In the genomic region with DNA sequence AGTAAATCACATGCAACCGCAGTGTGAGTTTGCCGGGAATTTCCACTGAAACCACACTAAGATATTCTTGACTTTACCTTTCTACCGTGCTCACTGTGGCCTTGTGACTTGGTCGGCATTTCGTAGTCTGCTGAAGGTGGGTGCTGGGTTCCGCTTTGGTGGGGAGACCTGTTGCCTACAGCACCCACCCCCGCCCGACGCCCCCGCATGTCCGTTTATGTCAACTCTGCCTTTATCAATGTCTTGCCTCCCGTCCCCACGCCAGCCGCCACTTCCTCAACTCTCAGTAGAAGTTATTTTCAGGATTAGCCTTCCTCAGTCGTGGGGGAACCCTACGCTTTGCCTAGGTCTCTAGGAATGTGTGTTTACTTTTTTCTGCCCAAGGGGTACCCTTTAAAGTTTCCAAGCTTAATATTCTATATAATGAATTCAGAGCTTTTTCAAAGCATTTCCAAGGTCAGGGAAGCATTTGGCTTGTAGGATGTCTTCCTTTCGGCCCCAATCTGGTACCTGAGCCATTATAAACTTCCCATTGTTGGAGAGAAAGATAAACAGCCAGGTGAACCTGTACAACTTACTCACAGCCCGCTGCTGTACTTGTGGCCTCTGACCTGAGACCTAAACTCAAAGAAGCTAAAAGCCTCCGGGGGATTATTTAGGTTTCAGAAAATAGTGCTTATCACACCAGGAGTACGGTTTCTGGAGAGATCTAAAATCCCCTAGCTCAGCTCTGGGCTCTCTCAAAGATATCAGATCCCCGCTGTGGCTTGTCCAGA, we compare ENCODE assay signal across 8 cellular contexts. TPM values are rescaled to one million over a fixed set of nuclear protein-coding genes. Genes with fewer than 3 reads are reported as not detected.
DNase-seq lines count a peak whose midpoint lies in the region; ATAC-seq and TF ChIP-seq lines count a peak whose summit lies in the region.

No MANE protein-coding gene starts in this region.

- peaks cover 7% of the 10 kb centered on the region for H3K27me3 Mint-ChIP-seq in stimulated activated naive CD8-positive, alpha-beta T cell treated with anti-CD3 and anti-CD28 coated beads, Interleukin-15, amount 100 ng/mL, for 72 hours
- H3K27me3 Mint-ChIP-seq in neural progenitor cell (ENCODE audit: insufficient read depth, low read depth), result no peaks in the 10 kb centered on the region

- H4K20me1 ChIP-seq in KMS-11 (ENCODE audit: insufficient read depth), result no peaks in the 10 kb centered on the region
- H4K20me1 ChIP-seq in neural progenitor cell (ENCODE audit: low read depth), result no peaks in the 10 kb centered on the region

- no peaks in the 10 kb centered on the region for H3K36me3 ChIP-seq in KMS-11 (ENCODE audit: insufficient read depth)
- no peaks in the 10 kb centered on the region for H3K36me3 ChIP-seq in mesendoderm (ENCODE audit: control insufficient read depth, insufficient read depth, low read length)
- no peaks in the 10 kb centered on the region for H3K36me3 ChIP-seq in sigmoid colon
- H3K36me3 ChIP-seq in neural progenitor cell, result no peaks in the 10 kb centered on the region

- no peaks in the 10 kb centered on the region for H3F3A ChIP-seq in neural progenitor cell (ENCODE audit: low read depth)

- H3K27ac Mint-ChIP-seq in stimulated activated naive CD8-positive, alpha-beta T cell treated with anti-CD3 and anti-CD28 coated beads, Interleukin-15, amount 100 ng/mL, for 72 hours, result peak overlapping the region in 1 of 2 donors; percentile 76
- no peak overlapping the region for H3K27ac Mint-ChIP-seq in neural progenitor cell

- DNase-seq in activated T-cell treated with anti-CD3 and anti-CD28 coated beads for 1 hour (ENCODE audit: low read depth), result peak; percentile 35
- no peak for DNase-seq in mesendoderm
- DNase-seq in stimulated activated naive CD8-positive, alpha-beta T cell treated with anti-CD3 and anti-CD28 coated beads, Interleukin-15, amount 100 ng/mL, for 72 hours, result peak; percentile 34 to 67
- no peak for DNase-seq in NCI-H2196 (lab: John Stamatoyannopoulos, UW; ENCODE audit: unreplicated experiment)
- no peak for DNase-seq in sigmoid colon
- no peak for DNase-seq in neural progenitor cell (ENCODE audit: low spot score)

- no peak overlapping the region for H3K23ac ChIP-seq in mesendoderm (ENCODE audit: low read length)

- H4K5ac ChIP-seq in mesendoderm (ENCODE audit: low read length), result no peak overlapping the region

- no peak overlapping the region for H3K4me3 ChIP-seq in KMS-11 (IDR thresholded peaks at IDR 0.05; ENCODE audit: insufficient read depth, low read depth, low read length)
- H3K4me3 ChIP-seq in mesendoderm (ENCODE audit: low read length), result no peak overlapping the region
- H3K4me3 ChIP-seq in sigmoid colon, result no peak overlapping the region
- H3K4me3 ChIP-seq in neural progenitor cell, result no peak overlapping the region

- H3K27me3 ChIP-seq in KMS-11 (ENCODE audit: insufficient read depth, low read depth) (no peaks in the 10 kb centered on the region), mesendoderm (ENCODE audit: insufficient read depth, low read length, poor library complexity) (no peaks in the 10 kb centered on the region), sigmoid colon (no peaks in the 10 kb centered on the region), neural progenitor cell (no peaks in the 10 kb centered on the region)

- peak overlapping the region; percentile 37 for H3K56ac ChIP-seq in mesendoderm (ENCODE audit: low read length)

- H3K79me2 ChIP-seq in KMS-11 (ENCODE audit: insufficient read depth, low read depth) (no peaks in the 10 kb centered on the region), mesendoderm (ENCODE audit: control insufficient read depth, insufficient read depth, low read length) (no peaks in the 10 kb centered on the region), neural progenitor cell (ENCODE audit: low read depth) (no peaks in the 10 kb centered on the region)

- H3K36me3 Mint-ChIP-seq in neural progenitor cell, result no peaks in the 10 kb centered on the region

- H2BK5ac ChIP-seq in mesendoderm (ENCODE audit: low read length), result no peak overlapping the region

- peaks cover 23% of the 10 kb centered on the region for H3K4me1 ChIP-seq in KMS-11 (ENCODE audit: low read depth, poor library complexity, severe bottlenecking)
- H3K4me1 ChIP-seq in mesendoderm (ENCODE audit: control insufficient read depth, low read depth, low read length), result no peaks in the 10 kb centered on the region
- no peaks in the 10 kb centered on the region for H3K4me1 ChIP-seq in sigmoid colon
- peaks cover 9% of the 10 kb centered on the region for H3K4me1 ChIP-seq in neural progenitor cell

- H3K79me1 ChIP-seq in mesendoderm (ENCODE audit: low read length), result no peaks in the 10 kb centered on the region

- H3K4me2 ChIP-seq in KMS-11 (peak overlapping the region; percentile 99), mesendoderm (ENCODE audit: low read length) (no peak overlapping the region), neural progenitor cell (no peak overlapping the region)

- H3K18ac ChIP-seq in mesendoderm (ENCODE audit: low read length), result no peak overlapping the region

- H3K9me3 Mint-ChIP-seq in stimulated activated naive CD8-positive, alpha-beta T cell treated with anti-CD3 and anti-CD28 coated beads, Interleukin-15, amount 100 ng/mL, for 72 hours, result no peaks in the 10 kb centered on the region
- H3K9me3 Mint-ChIP-seq in neural progenitor cell, result no peaks in the 10 kb centered on the region

- H2AK5ac ChIP-seq in mesendoderm (ENCODE audit: low read length), result no peak overlapping the region

- no peak overlapping the region for H3K4ac ChIP-seq in mesendoderm (ENCODE audit: low read depth, low read length)

- ATAC-seq in GM21390 (IDR thresholded peaks at IDR 0.05; ENCODE audit: unreplicated experiment), result peak; percentile 43
- peak; percentile 95 for ATAC-seq in stimulated activated naive CD8-positive, alpha-beta T cell treated with anti-CD3 and anti-CD28 coated beads, Interleukin-15, amount 100 ng/mL, for 72 hours

- TF ChIP-seq CTCF in KMS-11 (conservative IDR thresholded peaks at IDR 0.05; ENCODE audit: low read depth, low read length) (no peak), sigmoid colon (IDR thresholded peaks at IDR 0.05) (no peak), neural progenitor cell (IDR thresholded peaks at IDR 0.05) (no peak)

- peak overlapping the region; percentile 51; the same call in 1 of the 2 replicates for H3K9ac ChIP-seq in KMS-11
- H3K9ac ChIP-seq in mesendoderm (ENCODE audit: low read length), result no peak overlapping the region
- H3K9ac ChIP-seq in neural progenitor cell, result no peak overlapping the region

- no peak overlapping the region for H4K8ac ChIP-seq in mesendoderm (ENCODE audit: low read depth, low read length)

- H2BK15ac ChIP-seq in mesendoderm (replicated peaks; ENCODE audit: low read depth), result no peak overlapping the region

- H3K27ac ChIP-seq in KMS-11 (peak overlapping the region; percentile 63), mesendoderm (ENCODE audit: low read depth, low read length) (no peak overlapping the region), sigmoid colon (no peak overlapping the region), neural progenitor cell (no peak overlapping the region)

- intact Hi-C loops in sigmoid colon (cut with DNase I), result no loop called here

- H3K9me3 ChIP-seq in sigmoid colon, result no peaks in the 10 kb centered on the region
- no peaks in the 10 kb centered on the region for H3K9me3 ChIP-seq in neural progenitor cell (ENCODE audit: low read depth)

- TF ChIP-seq POLR2A in sigmoid colon (IDR thresholded peaks at IDR 0.05), result no peak

- no peak for TF ChIP-seq EP300 in sigmoid colon (IDR thresholded peaks at IDR 0.05)

- H2AFZ ChIP-seq in KMS-11 (ENCODE audit: low read depth) (peak overlapping the region; percentile 90), neural progenitor cell (replicated peaks) (no peak overlapping the region)

- H3K4me1 Mint-ChIP-seq in stimulated activated naive CD8-positive, alpha-beta T cell treated with anti-CD3 and anti-CD28 coated beads, Interleukin-15, amount 100 ng/mL, for 72 hours, result peaks cover 45% of the 10 kb centered on the region
- peaks cover 14% of the 10 kb centered on the region for H3K4me1 Mint-ChIP-seq in neural progenitor cell

- no peak overlapping the region for H2BK120ac ChIP-seq in mesendoderm (ENCODE audit: low read depth, low read length)

- H3K4me3 Mint-ChIP-seq in stimulated activated naive CD8-positive, alpha-beta T cell treated with anti-CD3 and anti-CD28 coated beads, Interleukin-15, amount 100 ng/mL, for 72 hours, result peak overlapping the region; percentile 66 to 69
- H3K4me3 Mint-ChIP-seq in neural progenitor cell, result no peak overlapping the region

- WGBS in mesendoderm (ENCODE audit: extremely low coverage, insufficient coverage, low lambda C conversion rate), result no CpG with 5 or more reads among the region's 21 CpGs
- 53 to 72% methylated on average over 21 of the region's 21 CpGs for WGBS in sigmoid colon, 2 donors

RNA-seq across cellular contexts. Expression of gene TBC1D7, which starts 54.2 kb away (rescaled TPM):
- polyA plus RNA-seq in mesendoderm (2013, experiment 1 of 2), result 38.5 TPM
- 40.5 TPM for polyA plus RNA-seq in mesendoderm (2013, experiment 2 of 2)
- 10 to 100 TPM in 2 of 4 donors, 1 to 10 TPM in 2; 7.2 to 13.8 (median 11.2) TPM for total RNA-seq in sigmoid colon
- polyA plus RNA-seq in sigmoid colon, result 10 to 100 TPM; 20.3 to 33.6 (median 24.0) TPM
- 52.8 and 54.9 TPM in 2 replicates for total RNA-seq in neural progenitor cell (ENCODE audit: low replicate concordance)

Comparison
In these comparisons a context has a peak if more than half of its experiments do, and no peak if none do; other contexts are left out.
1. DNase-seq: peak in activated T-cell treated with anti-CD3 and anti-CD28 coated beads for 1 hour (single experiment) and stimulated activated naive CD8-positive, alpha-beta T cell treated with anti-CD3 and anti-CD28 coated beads, Interleukin-15, amount 100 ng/mL, for 72 hours (2 of 2); none in mesendoderm (single experiment), NCI-H2196 (single experiment), sigmoid colon (single experiment) and neural progenitor cell (single experiment).